Comparison of ENCODE assay signal across 26 cellular contexts in the genomic region with DNA sequence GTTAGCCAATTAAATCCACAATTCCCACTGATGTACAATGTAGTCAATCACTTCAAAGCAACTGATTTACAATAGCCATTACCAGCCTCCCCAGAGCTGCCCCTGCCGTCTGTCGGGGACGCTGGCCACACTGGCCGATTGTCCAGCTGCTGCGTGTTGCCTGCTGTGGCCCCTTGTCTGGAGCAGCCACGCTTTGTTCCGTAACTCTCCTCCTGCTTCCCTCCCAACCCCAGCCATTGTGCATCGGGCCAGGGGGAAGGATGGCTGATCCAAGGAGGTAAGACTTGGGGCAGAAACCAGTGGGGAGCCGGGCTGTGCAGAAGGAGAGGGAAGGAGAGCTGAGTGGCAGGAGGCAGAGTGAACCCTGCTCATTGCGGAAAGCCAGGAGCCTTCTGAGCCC.
"Had no signal": no experiment of that assay in that cellular context is flagged by ENCODE, and none has a peak within 500 bp of the region (broad histone marks: within the 10 kb centered on the region; RNA-seq: fewer than 3 reads in every experiment).

No MANE protein-coding gene starts in this region.

- DNase-seq: activated CD4-positive, alpha-beta T cell treated with anti-CD3 and anti-CD28 coated beads for 4 hours; activated CD4-positive, alpha-beta T cell treated with anti-CD3 and anti-CD28 coated beads, Interleukin-2, amount 50 U/mL, for 4 hours; activated effector memory CD4-positive, alpha-beta T cell treated with Interleukin-2 at 50 U/mL for 16 hours; activated naive CD4-positive, alpha-beta T cell treated with anti-CD3 and anti-CD28 coated beads for 36 hours; activated naive CD8-positive, alpha-beta T cell treated with anti-CD3 and anti-CD28 coated beads for 36 hours; adrenal gland; aorta; dorsolateral prefrontal cortex; effector memory CD4-positive, alpha-beta T cell; erythroblast; islet precursor cell; left ventricle myocardium inferior; mammary epithelial cell; small intestine; stimulated activated CD4-positive, alpha-beta T cell treated with anti-CD3 and anti-CD28 coated beads, Interleukin-4, amount 100 ng/mL, for 24 hours; T-cell; tibial artery had no signal

- H3K36me3 Mint-ChIP-seq: activated naive CD8-positive, alpha-beta T cell treated with anti-CD3 and anti-CD28 coated beads for 36 hours; brain; T-cell had no signal

- ATAC-seq: gastroesophageal sphincter; sciatic nerve; stimulated activated effector memory CD8-positive, alpha-beta T cell treated with anti-CD3 and anti-CD28 coated beads, Interleukin-12 subunit alpha, Interleukin-12 subunit beta, amount 100 ng/mL, for 72 hours; T-cell had no signal

- H3K4me1 Mint-ChIP-seq: brain, nephron had no signal

- H2AFZ ChIP-seq: hepatocyte had no signal

- H3K9me3 ChIP-seq: adrenal gland, gastroesophageal sphincter, left ventricle myocardium inferior, suprapubic skin, tibial artery had no signal

- H3K4me3 Mint-ChIP-seq: activated naive CD4-positive, alpha-beta T cell treated with anti-CD3 and anti-CD28 coated beads for 36 hours; activated naive CD8-positive, alpha-beta T cell treated with anti-CD3 and anti-CD28 coated beads for 36 hours; brain; nephron; stimulated activated effector memory CD8-positive, alpha-beta T cell treated with anti-CD3 and anti-CD28 coated beads, Interleukin-12 subunit alpha, Interleukin-12 subunit beta, amount 100 ng/mL, for 72 hours; T-cell had no signal

- H3K79me2 ChIP-seq: hepatocyte had no signal

- H3K9me3 Mint-ChIP-seq: activated naive CD4-positive, alpha-beta T cell treated with anti-CD3 and anti-CD28 coated beads for 36 hours; activated naive CD8-positive, alpha-beta T cell treated with anti-CD3 and anti-CD28 coated beads for 36 hours; nephron; stimulated activated effector memory CD8-positive, alpha-beta T cell treated with anti-CD3 and anti-CD28 coated beads, Interleukin-12 subunit alpha, Interleukin-12 subunit beta, amount 100 ng/mL, for 72 hours; T-cell had no signal

- H3K27ac ChIP-seq: adrenal gland, cardiac muscle cell, coronary artery, dorsolateral prefrontal cortex, gastroesophageal sphincter, hepatocyte, left ventricle myocardium inferior, suprapubic skin, tibial artery had no signal

- H3K4me3 ChIP-seq: adrenal gland, cardiac muscle cell, coronary artery, dorsolateral prefrontal cortex, gastroesophageal sphincter, hepatocyte, left ventricle myocardium inferior, suprapubic skin, tibial artery had no signal

- H3K36me3 ChIP-seq: adrenal gland, cardiac muscle cell, gastroesophageal sphincter, left ventricle myocardium inferior, suprapubic skin, tibial artery had no signal

- FAIRE-seq: small intestine had no signal

- H3K27me3 ChIP-seq: adrenal gland, cardiac muscle cell, gastroesophageal sphincter, hepatocyte, suprapubic skin, tibial artery had no signal

- H3K27ac Mint-ChIP-seq: activated naive CD4-positive, alpha-beta T cell treated with anti-CD3 and anti-CD28 coated beads for 36 hours; activated naive CD8-positive, alpha-beta T cell treated with anti-CD3 and anti-CD28 coated beads for 36 hours; nephron; stimulated activated effector memory CD8-positive, alpha-beta T cell treated with anti-CD3 and anti-CD28 coated beads, Interleukin-12 subunit alpha, Interleukin-12 subunit beta, amount 100 ng/mL, for 72 hours; T-cell had no signal

- H3K4me2 ChIP-seq: hepatocyte had no signal

- H3K27me3 Mint-ChIP-seq: activated naive CD8-positive, alpha-beta T cell treated with anti-CD3 and anti-CD28 coated beads for 36 hours; brain; T-cell had no signal

- H3K4me1 ChIP-seq: adrenal gland, gastroesophageal sphincter, left ventricle myocardium inferior had no signal
